10 cellular contexts compared by ENCODE assay signal in genomic region chr12:46221255-46222128, GRCh38. TPM values are rescaled to one million over a fixed set of nuclear protein-coding genes. Genes with fewer than 3 reads are reported as not detected.
DNase-seq lines count a peak whose midpoint lies in the region; TF ChIP-seq lines count a peak whose summit lies in the region.
"Had no signal": no experiment of that assay in that cellular context is flagged by ENCODE, and none has a peak within 500 bp of the region (broad histone marks: within the 10 kb centered on the region; RNA-seq: fewer than 3 reads in every experiment).

No MANE protein-coding gene starts in this region.

- H3K27ac ChIP-seq in GM23248 (peak overlapping the region; percentile 98), PC-9 (peak overlapping the region; percentile 85)
- H3K27ac ChIP-seq: body of pancreas had no signal

- H3F3A ChIP-seq in GM23248 (ENCODE audit: insufficient read depth): peaks cover 52% of the 10 kb centered on the region
- H3F3A ChIP-seq in PC-9 (ENCODE audit: insufficient read depth, low read depth): peaks cover 62% of the 10 kb centered on the region

- TF ChIP-seq CTCF in PC-9 (conservative IDR thresholded peaks at IDR 0.05): no peak
- no peak for TF ChIP-seq CTCF in choroid plexus epithelial cell (conservative IDR thresholded peaks at IDR 0.05; ENCODE audit: low read depth, low read length)

- DNase-seq in GM23248 (peak; percentile 84), PC-9 (no peak), choroid plexus epithelial cell (ENCODE audit: low read depth) (peak; percentile 74), non-pigmented ciliary epithelial cell (ENCODE audit: low read depth) (peak; percentile 40), NK-92 (lab: John Stamatoyannopoulos, UW; ENCODE audit: unreplicated experiment) (no peak), NCI-H2107 (lab: John Stamatoyannopoulos, UW) (no peak), hypothalamus (lab: John Stamatoyannopoulos, UW) (no peak)
- no peak for DNase-seq in stimulated activated CD4-positive, alpha-beta T cell treated with anti-CD3 and anti-CD28 coated beads, Interleukin-2, amount 100 ng/mL, for 24 hours
- DNase-seq: body of pancreas, MM.1S had no signal

- peaks cover 47% of the 10 kb centered on the region for H3K4me1 ChIP-seq in GM23248 (ENCODE audit: insufficient read depth)
- peaks cover 53% of the 10 kb centered on the region for H3K4me1 ChIP-seq in PC-9 (replicated peaks; ENCODE audit: insufficient read depth)
- H3K4me1 ChIP-seq: body of pancreas had no signal

- BruUV-seq in PC-9 (replicated peaks; lab: Mats Ljungman, UMichigan): no TSS peak

- POLR2A ChIA-PET in PC-9 (lab: Charles Lee; ENCODE audit: unreplicated experiment): interaction anchor here (0.6 to 1.1 kb wide), 3 partner anchors 45 to 716 kb away, joined by 3 read pairs; no protein-coding TSS in a partner anchor

- H3K9me2 ChIP-seq in GM23248 (ENCODE audit: insufficient read depth): no peaks in the 10 kb centered on the region
- no peaks in the 10 kb centered on the region for H3K9me2 ChIP-seq in PC-9 (ENCODE audit: insufficient read depth)

- no peaks in the 10 kb centered on the region for H4K20me1 ChIP-seq in GM23248 (ENCODE audit: insufficient read depth)
- peaks cover 18% of the 10 kb centered on the region for H4K20me1 ChIP-seq in PC-9 (ENCODE audit: insufficient read depth)

- H3K27me3 ChIP-seq in GM23248 (replicated peaks; ENCODE audit: insufficient read depth) (no peaks in the 10 kb centered on the region), PC-9 (ENCODE audit: insufficient read depth, low read depth) (no peaks in the 10 kb centered on the region)
- H3K27me3 ChIP-seq: body of pancreas had no signal

- intact Hi-C loops in PC-9 (cut with micrococcal nuclease; ENCODE audit: unreplicated experiment): loop anchor here (5.0 kb wide), 1 partner anchor 229 kb away; the partner anchor contains the start of gene SCAF11

- H2AFZ ChIP-seq in GM23248 (0 out of 2 replicates have a peak overlapping the region, but pooled peaks have one; percentile 7), PC-9 (no peak overlapping the region)

- H3K9me3 ChIP-seq in GM23248 (ENCODE audit: low read depth): no peaks in the 10 kb centered on the region
- no peaks in the 10 kb centered on the region for H3K9me3 ChIP-seq in PC-9 (ENCODE audit: insufficient read depth, low read depth)
- H3K9me3 ChIP-seq: body of pancreas had no signal

- H3K36me3 ChIP-seq in GM23248 (ENCODE audit: low read depth) (peaks cover 8% of the 10 kb centered on the region; the same call in 1 of the 2 replicates), PC-9 (ENCODE audit: low read depth) (peaks cover 66% of the 10 kb centered on the region)

- 27 to 28% methylated on average over 4 of the region's 4 CpGs for WGBS in GM23248 (ENCODE audit: low coverage in 1 of 2, low lambda C conversion rate in 2 of 2, missing lambda C conversion rate in 2 of 2), 2 experiments

- in situ Hi-C loops in GM23248 (cut with MboI): no loop called here

- CTCF ChIA-PET in PC-9 (lab: Charles Lee): no interaction called here

- peak overlapping the region; percentile 68 for H3K9ac ChIP-seq in GM23248

- H3K79me2 ChIP-seq in GM23248 (ENCODE audit: insufficient read depth) (peaks cover 35% of the 10 kb centered on the region), PC-9 (ENCODE audit: low read depth) (peaks cover 77% of the 10 kb centered on the region)

- H3K4me2 ChIP-seq in GM23248 (ENCODE audit: unreplicated experiment) (peak overlapping the region; percentile 72), PC-9 (peak overlapping the region; percentile 48)

- H3K4me3 ChIP-seq in GM23248 (peak overlapping the region; percentile 56), PC-9 (no peak overlapping the region), choroid plexus epithelial cell (ENCODE audit: low read depth, low read length) (no peak overlapping the region)
- H3K4me3 ChIP-seq: body of pancreas had no signal

RNA-seq across cellular contexts. Expression of gene SLC38A1, which starts 47.4 kb away (rescaled TPM):
- 79.9 and 81.7 TPM in 2 replicates for total RNA-seq in GM23248 (2014; rRNA removed; shearing (Covaris generic))
- 88.7 and 92.0 TPM in 2 replicates for polyA plus RNA-seq in GM23248 (2016; fragmentation: Nextera tagmentation; extraction: Ambion mirVana)
- 77.7 and 131 TPM in 2 replicates for total RNA-seq in PC-9 (2021)

Comparison
In these comparisons a context has a peak if more than half of its experiments do, and no peak if none do; other contexts are left out.
1. DNase-seq: peak in GM23248 (single experiment), choroid plexus epithelial cell (single experiment) and non-pigmented ciliary epithelial cell (single experiment); none in PC-9 (0 of 2), NK-92 (single experiment), NCI-H2107 (single experiment), stimulated activated CD4-positive, alpha-beta T cell treated with anti-CD3 and anti-CD28 coated beads, Interleukin-2, amount 100 ng/mL, for 24 hours (0 of 2) and hypothalamus (0 of 51).